Comparison of ENCODE assay signal across 20 cellular contexts in the genomic region with DNA sequence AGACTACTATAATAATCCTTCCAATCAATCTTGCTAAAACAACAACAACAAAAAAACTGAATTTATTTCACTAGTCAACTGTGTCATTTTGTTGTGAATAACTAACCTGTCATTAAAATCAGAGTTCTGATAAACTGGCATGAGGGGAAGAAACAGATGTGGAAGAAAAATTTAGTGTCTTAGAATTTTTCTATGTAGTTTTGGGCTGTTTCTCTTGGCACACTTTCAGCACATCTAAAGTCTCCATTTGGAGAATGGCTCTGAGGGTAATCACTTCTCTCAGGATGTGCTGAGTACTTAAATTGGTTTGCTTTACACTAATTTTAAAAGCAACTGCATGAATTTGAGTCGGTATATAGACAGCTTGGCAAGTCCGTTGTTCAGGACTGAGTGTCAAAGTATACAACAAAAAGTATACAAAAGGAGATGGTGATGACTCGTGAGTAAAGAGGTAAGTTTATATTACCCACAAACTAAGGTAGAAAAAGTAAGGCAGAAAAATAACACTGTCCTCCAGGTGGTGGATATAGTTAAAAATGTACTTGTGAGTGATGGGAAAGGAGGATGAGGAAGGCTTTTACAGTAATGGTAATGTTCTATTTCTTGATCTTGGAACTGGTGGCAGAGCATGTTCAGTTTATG.
"Had no signal": no experiment of that assay in that cellular context is flagged by ENCODE, and none has a peak within 500 bp of the region (broad histone marks: within the 10 kb centered on the region; RNA-seq: fewer than 3 reads in every experiment).

No MANE protein-coding gene starts in this region.

- FAIRE-seq: urothelium cell line had no signal

- H3K27ac ChIP-seq: colonic mucosa, lower lobe of right lung, sigmoid colon, SK-N-MC, transverse colon had no signal

- H3K9me3 Mint-ChIP-seq: activated naive CD4-positive, alpha-beta T cell treated with anti-CD3 and anti-CD28 coated beads for 36 hours; central memory CD8-positive, alpha-beta T cell; effector memory CD8-positive, alpha-beta T cell; naive B cell; neural crest cell; stimulated activated naive B cell treated with anti-CD40 and anti-IgM and Interleukin-4, amounts not matched to agents 10 μg/mL and 1 μg/mL and 100 μg/mL, for 72 hours had no signal

- H3K4me3 ChIP-seq: colonic mucosa, dorsolateral prefrontal cortex, lower lobe of right lung, sigmoid colon, SK-N-MC, smooth muscle cell, transverse colon had no signal

- H3K27me3 ChIP-seq: colonic mucosa, dorsolateral prefrontal cortex, sigmoid colon, transverse colon had no signal

- H3K36me3 ChIP-seq: colonic mucosa had no signal

- H3K27me3 Mint-ChIP-seq: central memory CD8-positive, alpha-beta T cell; effector memory CD8-positive, alpha-beta T cell; naive B cell; stimulated activated naive B cell treated with anti-CD40 and anti-IgM and Interleukin-4, amounts not matched to agents 10 μg/mL and 1 μg/mL and 100 μg/mL, for 72 hours had no signal

- DNase-seq: activated CD8-positive, alpha-beta memory T cell treated with anti-CD3 and anti-CD28 coated beads, Interleukin-2, amount 50 U/mL, for 48 hours; activated naive CD4-positive, alpha-beta T cell treated with anti-CD3 and anti-CD28 coated beads for 36 hours; anterior cingulate cortex; colonic mucosa; dorsolateral prefrontal cortex; effector memory CD8-positive, alpha-beta T cell; lower lobe of right lung; naive B cell; occipital lobe; sigmoid colon; stimulated activated CD4-positive, alpha-beta T cell treated with anti-CD3 and anti-CD28 coated beads, Interleukin-15, amount 100 ng/mL, for 24 hours; stimulated activated naive B cell treated with anti-CD40 and anti-IgM and Interleukin-4, amounts not matched to agents 10 μg/mL and 1 μg/mL and 100 μg/mL, for 72 hours; transverse colon had no signal

- H3K9me3 ChIP-seq: colonic mucosa, lower lobe of right lung, sigmoid colon, transverse colon had no signal

- H3K4me3 Mint-ChIP-seq: activated naive CD4-positive, alpha-beta T cell treated with anti-CD3 and anti-CD28 coated beads for 36 hours; central memory CD8-positive, alpha-beta T cell; effector memory CD8-positive, alpha-beta T cell; naive B cell; neural crest cell; stimulated activated naive B cell treated with anti-CD40 and anti-IgM and Interleukin-4, amounts not matched to agents 10 μg/mL and 1 μg/mL and 100 μg/mL, for 72 hours had no signal

- H3K27ac Mint-ChIP-seq: brain had no signal

- ATAC-seq: effector memory CD8-positive, alpha-beta T cell; left lobe of liver; lower lobe of right lung; stimulated activated naive B cell treated with anti-CD40 and anti-IgM and Interleukin-4, amounts not matched to agents 10 μg/mL and 1 μg/mL and 100 μg/mL, for 72 hours had no signal

- H3K36me3 Mint-ChIP-seq: brain had no signal

- H3K4me1 Mint-ChIP-seq: naive B cell, neural crest cell had no signal

- H3K4me1 ChIP-seq: colonic mucosa, lower lobe of right lung, sigmoid colon had no signal
